ENCODE assay signal across 21 cellular contexts in the genomic region with DNA sequence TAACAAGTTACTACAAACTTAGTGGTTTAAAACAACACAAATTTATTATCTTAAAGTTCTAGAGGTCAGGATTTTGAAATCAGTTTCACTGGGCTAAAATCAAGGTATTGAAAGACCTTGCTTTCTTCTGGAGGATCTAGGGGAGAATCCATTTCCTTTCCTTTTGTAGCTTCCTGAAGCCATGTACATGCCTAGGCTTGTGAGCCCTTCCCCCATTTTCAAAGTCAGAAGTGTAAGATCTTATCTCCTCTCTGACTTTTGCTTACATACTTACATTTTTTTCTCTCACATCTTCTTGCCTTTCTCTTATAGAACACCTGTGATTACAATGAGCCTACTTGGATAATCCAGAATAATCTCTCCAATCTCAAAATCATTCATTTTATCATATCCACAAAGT.
DNase-seq lines count a peak whose midpoint lies in the region; ATAC-seq and TF ChIP-seq lines count a peak whose summit lies in the region.
"Had no signal": no experiment of that assay in that cellular context is flagged by ENCODE, and none has a peak within 500 bp of the region (broad histone marks: within the 10 kb centered on the region; RNA-seq: fewer than 3 reads in every experiment).

No MANE protein-coding gene starts in this region.

- CTCF ChIA-PET in mammary epithelial cell (lab: Charles Lee; ENCODE audit: low non-redundant PET), result no interaction called here

- no peak overlapping the region for H3K27ac Mint-ChIP-seq in endothelial cell (ENCODE audit: unreplicated experiment)
- H3K27ac Mint-ChIP-seq in HFFc6, result no peak overlapping the region
- H3K27ac Mint-ChIP-seq: B cell; CD4-positive, CD25-positive, alpha-beta regulatory T cell; CD8-positive, alpha-beta T cell had no signal

- TF ChIP-seq POLR2A in breast epithelium (IDR thresholded peaks at IDR 0.05), result no peak

- H3K4me3 ChIP-seq in mammary epithelial cell (replicated peaks in 1 of 3; ENCODE audit: insufficient read depth in 1 of 3, low read depth in 2 of 3, low read length in 3 of 3) (no peak overlapping the region), breast epithelium (no peak overlapping the region)
- H3K4me3 ChIP-seq: BLaER1, GM12878, GM23248 had no signal

- BruUV-seq in mammary epithelial cell (replicated peaks; lab: Mats Ljungman, UMichigan), result no TSS peak

- H3K27me3 Mint-ChIP-seq in endothelial cell (ENCODE audit: unreplicated experiment) (no peaks in the 10 kb centered on the region), HFFc6 (ENCODE audit: insufficient read depth) (no peaks in the 10 kb centered on the region; the same call in 1 of the 2 replicates)
- H3K27me3 Mint-ChIP-seq: B cell had no signal

- H3K4me1 ChIP-seq in mammary epithelial cell (ENCODE audit: insufficient read depth, low read length) (peaks cover 8% of the 10 kb centered on the region), breast epithelium (no peaks in the 10 kb centered on the region), foreskin keratinocyte (peaks cover 15% of the 10 kb centered on the region)
- H3K4me1 ChIP-seq: BLaER1 had no signal

- no peak overlapping the region for H3K9ac ChIP-seq in mammary epithelial cell (ENCODE audit: insufficient read depth, low read length)
- H3K9ac ChIP-seq: BLaER1, GM23248 had no signal

- H3K79me2 ChIP-seq in mammary epithelial cell (ENCODE audit: insufficient read depth, low read length), result no peaks in the 10 kb centered on the region

- intact Hi-C loops in mammary epithelial cell (cut with micrococcal nuclease), result no loop called here
- intact Hi-C loops in breast epithelium (cut with DNase I; ENCODE audit: low total_unique reads), result no loop called here

- H3K4me1 Mint-ChIP-seq in endothelial cell (ENCODE audit: unreplicated experiment), result peaks cover 2% of the 10 kb centered on the region
- H3K4me1 Mint-ChIP-seq in HFFc6 (ENCODE audit: low read depth), result peaks cover 33% of the 10 kb centered on the region
- H3K4me1 Mint-ChIP-seq: B cell; CD4-positive, CD25-positive, alpha-beta regulatory T cell had no signal

- no peaks in the 10 kb centered on the region for H3K27me3 ChIP-seq in mammary epithelial cell (ENCODE audit: insufficient read depth, low read length)
- H3K27me3 ChIP-seq in breast epithelium, result no peaks in the 10 kb centered on the region
- H3K27me3 ChIP-seq in foreskin keratinocyte, result no peaks in the 10 kb centered on the region
- H3K27me3 ChIP-seq: BLaER1 had no signal

- in situ Hi-C loops in mammary epithelial cell (cut with MboI; ENCODE audit: low sequenced_read_pairs in 2 of 2), result no loop called here

- H2AFZ ChIP-seq in mammary epithelial cell (ENCODE audit: low read depth, low read length), result peak overlapping the region; percentile 60
- H2AFZ ChIP-seq: GM23248 had no signal

- H3K9me3 Mint-ChIP-seq in endothelial cell (ENCODE audit: unreplicated experiment) (no peaks in the 10 kb centered on the region), HFFc6 (peaks cover 12% of the 10 kb centered on the region)

- H3K9me3 ChIP-seq in mammary epithelial cell (replicated peaks; ENCODE audit: insufficient read depth, low read length), result peaks cover 7% of the 10 kb centered on the region
- peaks cover 0 to 12% of the 10 kb centered on the region in 2 donors for H3K9me3 ChIP-seq in breast epithelium

- DNase-seq in mammary epithelial cell, result peak; percentile 60
- DNase-seq in breast epithelium (ENCODE audit: low spot score in 2 of 2), result no peak
- DNase-seq in endothelial cell (ENCODE audit: low spot score), result no peak
- peak; percentile 35 to 76 for DNase-seq in foreskin keratinocyte
- DNase-seq in dermis blood vessel endothelial cell, result no peak
- DNase-seq in HFFc6, result no peak
- DNase-seq: Caco-2; CD4-positive, CD25-positive, alpha-beta regulatory T cell; CD8-positive, alpha-beta T cell; DMS153; EL; GDM1; GM23248; H7; HCEC 1CT had no signal

- peak overlapping the region; percentile 13 for H3K4me3 Mint-ChIP-seq in endothelial cell (ENCODE audit: unreplicated experiment)
- no peak overlapping the region for H3K4me3 Mint-ChIP-seq in HFFc6
- H3K4me3 Mint-ChIP-seq: B cell; CD4-positive, CD25-positive, alpha-beta regulatory T cell; CD8-positive, alpha-beta T cell had no signal

- no peaks in the 10 kb centered on the region for H4K20me1 ChIP-seq in mammary epithelial cell (ENCODE audit: insufficient read depth, low read length)
- H4K20me1 ChIP-seq: BLaER1 had no signal

- peaks cover 9% of the 10 kb centered on the region for H3K36me3 Mint-ChIP-seq in endothelial cell (ENCODE audit: low read depth, unreplicated experiment)
- H3K36me3 Mint-ChIP-seq in HFFc6 (ENCODE audit: low read depth), result peaks cover 7% of the 10 kb centered on the region
- H3K36me3 Mint-ChIP-seq: CD4-positive, CD25-positive, alpha-beta regulatory T cell; CD8-positive, alpha-beta T cell had no signal

- dilution Hi-C loops in mammary epithelial cell (cut with HindIII; ENCODE audit: low sequenced_read_pairs), result no loop called here

- no peaks in the 10 kb centered on the region for H3K36me3 ChIP-seq in mammary epithelial cell (ENCODE audit: insufficient read depth, low read length)
- H3K36me3 ChIP-seq in breast epithelium, result no peaks in the 10 kb centered on the region
- H3K36me3 ChIP-seq: BLaER1 had no signal

- no peak overlapping the region for H3K4me2 ChIP-seq in mammary epithelial cell (ENCODE audit: insufficient read depth, low read depth, low read length)
- H3K4me2 ChIP-seq: BLaER1 had no signal

- ATAC-seq in foreskin keratinocyte (peak; percentile 19), HG03135 (IDR thresholded peaks at IDR 0.05; ENCODE audit: unreplicated experiment) (no peak)
- ATAC-seq: CD8-positive, alpha-beta T cell; GM12878 had no signal

- no peak for TF ChIP-seq CTCF in mammary epithelial cell (conservative IDR thresholded peaks at IDR 0.05 in 1 of 2, IDR thresholded peaks at IDR 0.05 in 1 of 2; ENCODE audit: extremely low read depth in 1 of 2, insufficient read depth in 1 of 2, low read depth in 1 of 2, low read length in 2 of 2)
- TF ChIP-seq CTCF in breast epithelium (IDR thresholded peaks at IDR 0.05), result no peak
- no peak for TF ChIP-seq CTCF in endothelial cell (IDR thresholded peaks at IDR 0.05; ENCODE audit: unreplicated experiment)
- TF ChIP-seq CTCF in foreskin keratinocyte (conservative IDR thresholded peaks at IDR 0.05), result no peak
- no peak for TF ChIP-seq CTCF in HFFc6 (IDR thresholded peaks at IDR 0.05)

- H3K27ac ChIP-seq in mammary epithelial cell (ENCODE audit: insufficient read depth, low read depth, low read length) (no peak overlapping the region), breast epithelium (no peak overlapping the region), foreskin keratinocyte (peak overlapping the region; percentile 26)
- H3K27ac ChIP-seq: 22Rv1, BLaER1, C4-2B, GM23248 had no signal

Comparison
In these comparisons a context has a peak if more than half of its experiments do, and no peak if none do; other contexts are left out.
1. DNase-seq: peak in mammary epithelial cell (single experiment) and foreskin keratinocyte (2 of 2); none in breast epithelium (0 of 2), endothelial cell (single experiment), dermis blood vessel endothelial cell (single experiment) and HFFc6 (single experiment).